ENCODE assay signal across 19 cellular contexts in genomic region chr12:98999569-98999968, GRCh38.
"Had no signal": no experiment of that assay in that cellular context is flagged by ENCODE, and none has a peak within 500 bp of the region (broad histone marks: within the 10 kb centered on the region; RNA-seq: fewer than 3 reads in every experiment).

No MANE protein-coding gene starts in this region.

- H3K27me3 Mint-ChIP-seq: dendritic cell treated with granulocyte-macrophage colony-stimulating factor and Interleukin-4, amounts not matched to agents 40 ng/mL and 50 ng/mL, for 4 days had no signal

- H3K4me1 Mint-ChIP-seq: central memory CD8-positive, alpha-beta T cell had no signal

- H3K9me3 Mint-ChIP-seq: central memory CD8-positive, alpha-beta T cell; dendritic cell treated with granulocyte-macrophage colony-stimulating factor and Interleukin-4, amounts not matched to agents 40 ng/mL and 50 ng/mL, for 4 days; endodermal cell; neural progenitor cell had no signal

- H3K9me3 ChIP-seq: gastrocnemius medialis, heart right ventricle, right lobe of liver, spleen, vagina had no signal

- H3K27ac ChIP-seq: brain microvascular endothelial cell, gastrocnemius medialis, heart right ventricle, neural progenitor cell, right lobe of liver, spleen, vagina had no signal

- H3K27me3 ChIP-seq: brain microvascular endothelial cell, gastrocnemius medialis, neural progenitor cell, right lobe of liver, spleen, vagina had no signal

- H3K4me3 ChIP-seq: gastrocnemius medialis, heart right ventricle, lung, neural progenitor cell, right lobe of liver, spleen, vagina had no signal

- H3K36me3 ChIP-seq: brain microvascular endothelial cell, gastrocnemius medialis, heart right ventricle, neural progenitor cell, right lobe of liver, spleen, vagina had no signal

- DNase-seq: activated CD4-positive, alpha-beta T cell treated with anti-CD3 and anti-CD28 coated beads, Interleukin-2, amount 50 U/mL, for 1 hour; activated CD8-positive, alpha-beta memory T cell treated with anti-CD3 and anti-CD28 coated beads for 24 hours; activated gamma-delta T cell treated with Interleukin-2 at 50 U/mL for 16 hours; amniotic stem cell; brain microvascular endothelial cell; endodermal cell; gastrocnemius medialis; heart right ventricle; midbrain; right lobe of liver; spleen; T-helper 9 cell had no signal

- H3K4me1 ChIP-seq: gastrocnemius medialis, neural progenitor cell, right lobe of liver, vagina had no signal

- H3K27ac Mint-ChIP-seq: activated naive CD8-positive, alpha-beta T cell; dendritic cell treated with granulocyte-macrophage colony-stimulating factor and Interleukin-4, amounts not matched to agents 40 ng/mL and 50 ng/mL, for 4 days; endodermal cell; neural progenitor cell had no signal

- ATAC-seq: activated CD4-positive, CD25-positive, alpha-beta regulatory T cell treated with anti-CD3 and anti-CD28 coated beads, Interleukin-2, amount 50 U/mL, for 24 hours had no signal

- H3K4me3 Mint-ChIP-seq: activated naive CD8-positive, alpha-beta T cell; central memory CD8-positive, alpha-beta T cell; dendritic cell treated with granulocyte-macrophage colony-stimulating factor and Interleukin-4, amounts not matched to agents 40 ng/mL and 50 ng/mL, for 4 days; endodermal cell; neural progenitor cell had no signal

- H3K36me3 Mint-ChIP-seq: activated naive CD8-positive, alpha-beta T cell; neural progenitor cell had no signal
